20 cellular contexts compared by ENCODE assay signal in the genomic region with DNA sequence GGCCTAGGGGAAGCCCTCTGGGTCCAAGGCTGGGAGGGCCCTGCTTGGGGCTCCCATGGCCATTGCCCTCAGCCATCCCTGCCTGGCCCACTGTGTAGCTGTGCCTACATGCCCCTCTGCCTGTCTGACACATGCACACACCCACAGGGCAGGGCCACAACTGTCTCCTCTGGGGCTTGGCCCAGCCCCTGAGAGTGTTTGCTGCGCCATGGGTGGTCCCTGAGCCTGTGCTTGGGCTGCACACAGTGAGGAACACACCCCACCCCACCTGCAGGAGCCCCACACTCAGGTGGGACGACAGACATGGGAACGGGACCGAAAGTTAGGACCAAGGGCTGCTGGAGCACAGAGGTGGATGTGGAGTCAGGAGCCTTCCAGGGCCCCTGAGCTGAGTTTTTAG.
"Had no signal": no experiment of that assay in that cellular context is flagged by ENCODE, and none has a peak within 500 bp of the region (broad histone marks: within the 10 kb centered on the region; RNA-seq: fewer than 3 reads in every experiment).

No MANE protein-coding gene starts in this region.

- H3K27ac ChIP-seq: foreskin keratinocyte, heart left ventricle, left ventricle myocardium inferior, lower lobe of right lung, neural progenitor cell, parathyroid adenoma, spleen, tibial artery, uterus had no signal

- DNase-seq: foreskin keratinocyte; heart left ventricle; hippocampal formation; left ventricle myocardium inferior; lower lobe of right lung; natural killer cell; occipital lobe; spleen; stimulated activated CD4-positive, alpha-beta T cell treated with anti-CD3 and anti-CD28 coated beads, Interleukin-15, amount 100 ng/mL, for 24 hours; stimulated activated CD4-positive, alpha-beta T cell treated with anti-CD3 and anti-CD28 coated beads, Interleukin-1b, Interleukin-23, amount 100 ng/mL, for 48 hours; stimulated activated CD4-positive, alpha-beta T cell treated with anti-CD3 and anti-CD28 coated beads, Interleukin-4, amount 100 ng/mL, for 24 hours; stimulated activated naive CD4-positive, alpha-beta T cell treated with Interleukin-2 at 50 U/mL for 16 hours; tibial artery; uterus had no signal

- H3K27me3 ChIP-seq: foreskin keratinocyte, neural progenitor cell, uterus had no signal

- H3K9me3 Mint-ChIP-seq: central memory CD8-positive, alpha-beta T cell; natural killer cell had no signal

- H3K36me3 ChIP-seq: heart left ventricle, left ventricle myocardium inferior, lower lobe of right lung, neural progenitor cell, spleen, tibial artery, uterus had no signal

- H2AFZ ChIP-seq: neural progenitor cell, parathyroid adenoma had no signal

- H3K4me3 ChIP-seq: heart left ventricle, left ventricle myocardium inferior, lower lobe of right lung, neural progenitor cell, spleen, tibial artery, uterus had no signal

- H3K36me3 Mint-ChIP-seq: memory B cell, mesothelial cell of epicardium, natural killer cell, neural progenitor cell had no signal

- H3K4me3 Mint-ChIP-seq: central memory CD8-positive, alpha-beta T cell; memory B cell; mesothelial cell of epicardium; natural killer cell; neural progenitor cell had no signal

- H3K4me2 ChIP-seq: neural progenitor cell had no signal

- H3K9me3 ChIP-seq: tibial artery had no signal

- H3K9ac ChIP-seq: neural progenitor cell, parathyroid adenoma had no signal

- H3K4me1 Mint-ChIP-seq: central memory CD8-positive, alpha-beta T cell; memory B cell; mesothelial cell of epicardium; natural killer cell; neural progenitor cell had no signal

- H3K27ac Mint-ChIP-seq: memory B cell, mesothelial cell of epicardium, natural killer cell, neural progenitor cell had no signal

- H3K4me1 ChIP-seq: foreskin keratinocyte, heart left ventricle, left ventricle myocardium inferior, lower lobe of right lung, neural progenitor cell, parathyroid adenoma, spleen, tibial artery, uterus had no signal

- ATAC-seq: foreskin keratinocyte, lower lobe of right lung, sciatic nerve had no signal
